ENCODE assay signal across 20 cellular contexts in genomic region chr6:3940703-3941102, GRCh38.
"Had no signal": no experiment of that assay in that cellular context is flagged by ENCODE, and none has a peak within 500 bp of the region (broad histone marks: within the 10 kb centered on the region; RNA-seq: fewer than 3 reads in every experiment).

No MANE protein-coding gene starts in this region.

- H3K4me1 ChIP-seq: right atrium auricular region, upper lobe of right lung had no signal

- H3K4me3 Mint-ChIP-seq: activated CD4-positive, alpha-beta memory T cell treated with anti-CD3 and anti-CD28 coated beads for 36 hours; activated CD4-positive, alpha-beta T cell treated with anti-CD3 and anti-CD28 coated beads for 36 hours; activated naive CD8-positive, alpha-beta T cell treated with anti-CD3 and anti-CD28 coated beads for 36 hours; activated T-helper 1 cell treated with anti-CD3 and anti-CD28 coated beads, Interleukin-12 subunit alpha, Interleukin-12 subunit beta, Interleukin-2, Interleukin-4 antibody, amounts not matched to agents 30 ng/mL and 10 ng/mL and 1 ng/mL, durations not matched to agents 14 hours and 24 hours and 36 hours; brain; nephron; stimulated activated naive CD8-positive, alpha-beta T cell treated with anti-CD3 and anti-CD28 coated beads, Interleukin-15, Interleukin-2, amounts not matched to agents 100 ng/mL and 50 ng/mL, for 24 hours; T-helper 2 cell treated with Interferon-gamma antibody and Interleukin-4, amounts not matched to agents 5 μg/mL and 100 μg/mL, for 36 hours; WTC11 had no signal

- H3K27ac Mint-ChIP-seq: activated CD4-positive, alpha-beta memory T cell treated with anti-CD3 and anti-CD28 coated beads for 36 hours; activated CD4-positive, alpha-beta T cell treated with anti-CD3 and anti-CD28 coated beads for 36 hours; activated naive CD8-positive, alpha-beta T cell treated with anti-CD3 and anti-CD28 coated beads for 36 hours; activated T-helper 1 cell treated with anti-CD3 and anti-CD28 coated beads, Interleukin-12 subunit alpha, Interleukin-12 subunit beta, Interleukin-2, Interleukin-4 antibody, amounts not matched to agents 30 ng/mL and 10 ng/mL and 1 ng/mL, durations not matched to agents 14 hours and 24 hours and 36 hours; nephron; progenitor cell of endocrine pancreas; stimulated activated naive CD8-positive, alpha-beta T cell treated with anti-CD3 and anti-CD28 coated beads, Interleukin-15, Interleukin-2, amounts not matched to agents 100 ng/mL and 50 ng/mL, for 24 hours; T-helper 2 cell treated with Interferon-gamma antibody and Interleukin-4, amounts not matched to agents 5 μg/mL and 100 μg/mL, for 36 hours; WTC11 had no signal

- H3K9me3 ChIP-seq: heart left ventricle, right atrium auricular region, SK-N-SH, thoracic aorta, upper lobe of right lung had no signal

- H3K36me3 ChIP-seq: heart left ventricle, right atrium auricular region, thoracic aorta, upper lobe of right lung had no signal

- H3K27ac ChIP-seq: heart left ventricle, right atrium auricular region, thoracic aorta, upper lobe of right lung had no signal

- H3K36me3 Mint-ChIP-seq: activated CD4-positive, alpha-beta memory T cell treated with anti-CD3 and anti-CD28 coated beads for 36 hours; activated naive CD8-positive, alpha-beta T cell treated with anti-CD3 and anti-CD28 coated beads for 36 hours; brain; WTC11 had no signal

- DNase-seq: activated CD4-positive, alpha-beta memory T cell treated with anti-CD3 and anti-CD28 coated beads for 36 hours; activated CD4-positive, alpha-beta T cell treated with anti-CD3 and anti-CD28 coated beads for 36 hours; activated naive CD8-positive, alpha-beta T cell treated with anti-CD3 and anti-CD28 coated beads for 36 hours; activated T-cell treated with anti-CD3 and anti-CD28 coated beads for 4 hours; amniotic stem cell; central memory CD4-positive, alpha-beta T cell; foreskin melanocyte; heart left ventricle; left cardiac atrium; SK-N-SH; upper lobe of right lung had no signal

- H3K4me3 ChIP-seq: heart left ventricle, right atrium auricular region, thoracic aorta, upper lobe of right lung had no signal

- H3K27me3 ChIP-seq: right atrium auricular region had no signal

- H3K9me3 Mint-ChIP-seq: activated CD4-positive, alpha-beta memory T cell treated with anti-CD3 and anti-CD28 coated beads for 36 hours; activated naive CD8-positive, alpha-beta T cell treated with anti-CD3 and anti-CD28 coated beads for 36 hours; activated T-helper 1 cell treated with anti-CD3 and anti-CD28 coated beads, Interleukin-12 subunit alpha, Interleukin-12 subunit beta, Interleukin-2, Interleukin-4 antibody, amounts not matched to agents 30 ng/mL and 10 ng/mL and 1 ng/mL, durations not matched to agents 14 hours and 24 hours and 36 hours; nephron; stimulated activated naive CD8-positive, alpha-beta T cell treated with anti-CD3 and anti-CD28 coated beads, Interleukin-15, Interleukin-2, amounts not matched to agents 100 ng/mL and 50 ng/mL, for 24 hours; T-helper 2 cell treated with Interferon-gamma antibody and Interleukin-4, amounts not matched to agents 5 μg/mL and 100 μg/mL, for 36 hours; WTC11 had no signal
